1 cellular context compared by ENCODE assay signal in genomic region chr21:34775793-34776192, GRCh38.
TF ChIP-seq lines count a peak whose summit lies in the region.

No MANE protein-coding gene starts in this region.

TF ChIP-seq in K562, 482 proteins besides CTCF, POLR2A, EP300 and RAD21 (continued from another document and continues in another):
- peak; percentile 83 for TF ChIP-seq ZNF584 (CRISPR knock-in tag; IDR thresholded peaks at IDR 0.05; ENCODE audit: low read depth)
- TF ChIP-seq NFE2L1 (tag; IDR thresholded peaks at IDR 0.05; ENCODE audit: borderline replicate concordance, low read depth), result no peak
- no peak for TF ChIP-seq ZBTB2 (IDR thresholded peaks at IDR 0.05)
- no peak for TF ChIP-seq CREB1 (IDR thresholded peaks at IDR 0.05)
- no peak for TF ChIP-seq CREB1 (CRISPR knock-in tag; IDR thresholded peaks at IDR 0.05)
- TF ChIP-seq E2F6 (IDR thresholded peaks at IDR 0.05; ENCODE audit: borderline replicate concordance in 1 of 2, extremely low read depth in 1 of 2, insufficient read depth in 1 of 2, insufficient read length in 1 of 2, low read depth in 1 of 2, low read length in 1 of 2, poor library complexity in 1 of 2, severe bottlenecking in 1 of 2), result no peak
- no peak for TF ChIP-seq ZBTB26 (CRISPR knock-in tag; IDR thresholded peaks at IDR 0.05)
- no peak for TF ChIP-seq VEZF1 (CRISPR knock-in tag; IDR thresholded peaks at IDR 0.05)
- no peak for TF ChIP-seq KDM4B (IDR thresholded peaks at IDR 0.05; ENCODE audit: borderline replicate concordance in 2 of 2, low read depth in 1 of 2)
- no peak for TF ChIP-seq NR2F6 (CRISPR knock-in tag; IDR thresholded peaks at IDR 0.05)
- TF ChIP-seq ZNF174 (CRISPR knock-in tag; IDR thresholded peaks at IDR 0.05), result no peak
- TF ChIP-seq HMBOX1 (IDR thresholded peaks at IDR 0.05), result no peak
- no peak for TF ChIP-seq RBM17 (IDR thresholded peaks at IDR 0.05; ENCODE audit: borderline replicate concordance, low read depth, low read length)
- TF ChIP-seq SMARCB1 (IDR thresholded peaks at IDR 0.05; ENCODE audit: insufficient read length, low read depth), result no peak
- no peak for TF ChIP-seq HINFP (tag; conservative IDR thresholded peaks at IDR 0.05; ENCODE audit: low read depth)
- no peak for TF ChIP-seq NR2C2 (CRISPR knock-in tag; IDR thresholded peaks at IDR 0.05)
- TF ChIP-seq NR2C2 (tag; IDR thresholded peaks at IDR 0.05), result peak; percentile 29; the same call in 1 of the 2 replicates
- TF ChIP-seq ZNF785 (CRISPR knock-in tag; IDR thresholded peaks at IDR 0.05), result no peak
- TF ChIP-seq ZNF232 (CRISPR knock-in tag; IDR thresholded peaks at IDR 0.05), result no peak
- TF ChIP-seq SOX6 (IDR thresholded peaks at IDR 0.05), result no peak
- TF ChIP-seq RREB1 (CRISPR knock-in tag; IDR thresholded peaks at IDR 0.05), result no peak
- TF ChIP-seq CEBPG (CRISPR knock-in tag; IDR thresholded peaks at IDR 0.05), result peak; percentile 62
- peak; percentile 52 to 80; a peak in 3 of 4 replicates for TF ChIP-seq CEBPG (tag; conservative IDR thresholded peaks at IDR 0.05 in 1 of 2, IDR thresholded peaks at IDR 0.05 in 1 of 2)
- TF ChIP-seq ZNF239 (CRISPR knock-in tag; IDR thresholded peaks at IDR 0.05), result no peak
- no peak for TF ChIP-seq ZBTB7A (IDR thresholded peaks at IDR 0.05; ENCODE audit: borderline replicate concordance, control insufficient read depth, low read depth, low read length)
- no peak for TF ChIP-seq CREBBP (IDR thresholded peaks at IDR 0.05; ENCODE audit: low read depth, low read length)
- TF ChIP-seq RAD51 (IDR thresholded peaks at IDR 0.05; ENCODE audit: borderline replicate concordance, low read depth), result no peak
- TF ChIP-seq MAZ (CRISPR knock-in tag; conservative IDR thresholded peaks at IDR 0.05 in 1 of 2, IDR thresholded peaks at IDR 0.05 in 1 of 2), result no peak
- TF ChIP-seq ZNF609 (CRISPR knock-in tag; IDR thresholded peaks at IDR 0.05; ENCODE audit: borderline replicate concordance), result no peak
- peak; percentile 49; the same call in 1 of the 2 replicates for TF ChIP-seq ATF3 (IDR thresholded peaks at IDR 0.05)
- no peak for TF ChIP-seq ATF3 (CRISPR knock-in tag; conservative IDR thresholded peaks at IDR 0.05)
- TF ChIP-seq CTBP1 (IDR thresholded peaks at IDR 0.05; ENCODE audit: borderline replicate concordance), result no peak
- no peak for TF ChIP-seq POLR2H (tag; IDR thresholded peaks at IDR 0.05; ENCODE audit: low read depth)
- TF ChIP-seq TCF15 (CRISPR knock-in tag; IDR thresholded peaks at IDR 0.05), result no peak
- TF ChIP-seq SMARCA4 (IDR thresholded peaks at IDR 0.05), result no peak
- TF ChIP-seq ATF7 (IDR thresholded peaks at IDR 0.05), result no peak
- TF ChIP-seq HBP1 (CRISPR knock-in tag; IDR thresholded peaks at IDR 0.05), result no peak
- no peak for TF ChIP-seq BRD9 (IDR thresholded peaks at IDR 0.05; ENCODE audit: low read depth, partially characterized antibody)
- no peak for TF ChIP-seq TGIF2 (CRISPR knock-in tag; IDR thresholded peaks at IDR 0.05)
- no peak for TF ChIP-seq ZNF140 (CRISPR knock-in tag; IDR thresholded peaks at IDR 0.05)
- TF ChIP-seq L3MBTL2 (IDR thresholded peaks at IDR 0.05), result peak; percentile 67
- no peak for TF ChIP-seq YBX1 (IDR thresholded peaks at IDR 0.05)
